In genomic region chr11:64484308-64485061, GRCh38 we compare ENCODE assay signal across 1 cellular context.
TF ChIP-seq lines count a peak whose summit lies in the region.

No MANE protein-coding gene starts in this region.

TF ChIP-seq in GM23338, 12 proteins besides CTCF, POLR2A, EP300 and RAD21 (continued from another document):
- TF ChIP-seq ZNF462 (CRISPR knock-in tag; IDR thresholded peaks at IDR 0.05), result no peak
TF ChIP-seq in GM23338: peak in this region for 0.
